Comparison of ENCODE assay signal across 9 cellular contexts in genomic region chr5:160165137-160166068, GRCh38. TPM values are rescaled to one million over a fixed set of nuclear protein-coding genes. Genes with fewer than 3 reads are reported as not detected.
DNase-seq lines count a peak whose midpoint lies in the region; ATAC-seq and TF ChIP-seq lines count a peak whose summit lies in the region.
"Had no signal": no experiment of that assay in that cellular context is flagged by ENCODE, and none has a peak within 500 bp of the region (broad histone marks: within the 10 kb centered on the region; RNA-seq: fewer than 3 reads in every experiment).

No MANE protein-coding gene starts in this region.

- TF ChIP-seq CTCF in breast epithelium (IDR thresholded peaks at IDR 0.05) (no peak), endothelial cell (IDR thresholded peaks at IDR 0.05; ENCODE audit: unreplicated experiment) (no peak)

- no peaks in the 10 kb centered on the region for H3K36me3 ChIP-seq in breast epithelium

- peaks cover 2% of the 10 kb centered on the region for H3K27me3 Mint-ChIP-seq in endothelial cell (ENCODE audit: unreplicated experiment)

- DNase-seq in GM04504 (ENCODE audit: low read depth) (peak; percentile 97), NCI-H460 (ENCODE audit: extremely low read depth, low read depth) (peak; percentile 92), breast epithelium (ENCODE audit: low spot score in 2 of 2) (peak; percentile 87 to 88), iPS-NIHi11 (ENCODE audit: low spot score) (peak; percentile 65), skeletal muscle cell (ENCODE audit: low read depth) (peak; percentile 99), endothelial cell (ENCODE audit: low spot score) (no peak)

- H3K27me3 ChIP-seq in breast epithelium: no peaks in the 10 kb centered on the region

- H3K9me3 Mint-ChIP-seq in endothelial cell (ENCODE audit: unreplicated experiment): no peaks in the 10 kb centered on the region

- no peak overlapping the region for H3K27ac Mint-ChIP-seq in endothelial cell (ENCODE audit: unreplicated experiment)

- H3K4me3 ChIP-seq in breast epithelium (peak overlapping the region in 1 of 3 donors; percentile 51), skeletal muscle cell (ENCODE audit: low read depth, low read length) (peak overlapping the region; percentile 10)

- H3K4me1 Mint-ChIP-seq in endothelial cell (ENCODE audit: unreplicated experiment): peaks cover 43% of the 10 kb centered on the region

- peak overlapping the region; percentile 83 to 96 for H3K27ac ChIP-seq in breast epithelium
- H3K27ac ChIP-seq: VCaP had no signal

- no peaks in the 10 kb centered on the region for H3K9me3 ChIP-seq in breast epithelium

- no peak overlapping the region for H3K4me3 Mint-ChIP-seq in endothelial cell (ENCODE audit: unreplicated experiment)

- H3K36me3 Mint-ChIP-seq in endothelial cell (ENCODE audit: low read depth, unreplicated experiment): no peaks in the 10 kb centered on the region

- TF ChIP-seq POLR2A in breast epithelium (IDR thresholded peaks at IDR 0.05): no peak

- intact Hi-C loops in breast epithelium (cut with DNase I; ENCODE audit: low total_unique reads): loop anchor here (10.0 kb wide), 1 partner anchor 51 kb away; the partner anchor contains the start of gene PWWP2A

- peaks cover 3 to 13% of the 10 kb centered on the region in 2 donors for H3K4me1 ChIP-seq in breast epithelium

- ATAC-seq in GM21515 (IDR thresholded peaks at IDR 0.05; ENCODE audit: unreplicated experiment) (no peak), GM21723 (IDR thresholded peaks at IDR 0.05; ENCODE audit: unreplicated experiment) (no peak)

RNA-seq across cellular contexts. Expression of gene PWWP2A, which starts 46.2 kb away (rescaled TPM):
- total RNA-seq in NCI-H460 (2014; rRNA removed; shearing (Covaris generic)): 10.0 and 12.8 TPM in 2 replicates
- polyA plus RNA-seq in NCI-H460 (2014; cell fraction: nucleus; rRNA removed): 22.0 and 22.9 TPM in 2 replicates
- total RNA-seq in breast epithelium (10 to 100 TPM; 29.8 to 45.8 (median 39.3) TPM), endothelial cell (ENCODE audit: unreplicated experiment) (49.2 TPM)
